In the genomic region with DNA sequence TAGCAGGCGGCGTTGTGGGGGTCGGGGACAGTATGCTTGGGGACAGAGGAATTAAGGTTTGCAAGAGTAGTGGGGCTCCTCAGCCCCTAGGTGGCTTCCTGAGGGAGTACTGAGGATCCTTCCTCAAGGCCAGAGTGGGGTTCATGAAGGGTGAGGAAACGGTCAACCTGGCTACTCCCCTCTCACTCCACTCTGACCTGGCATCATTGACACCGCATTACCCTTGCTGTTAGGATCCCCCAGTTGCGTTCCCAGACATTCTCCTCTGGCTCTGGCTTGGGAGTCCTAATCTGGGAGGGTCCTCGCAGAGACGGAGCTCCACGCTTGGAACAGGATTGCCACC, we compare ENCODE assay signal across 8 cellular contexts. TPM values are rescaled to one million over a fixed set of nuclear protein-coding genes. Genes with fewer than 3 reads are reported as not detected.
DNase-seq lines count a peak whose midpoint lies in the region; ATAC-seq and TF ChIP-seq lines count a peak whose summit lies in the region.

No MANE protein-coding gene starts in this region.

- H3K9me2 ChIP-seq in hepatocyte (replicated peaks; ENCODE audit: insufficient read depth): no peaks in the 10 kb centered on the region

- no peaks in the 10 kb centered on the region for H3K79me2 ChIP-seq in hepatocyte

- no peak overlapping the region for H3K27ac Mint-ChIP-seq in stimulated activated effector memory CD8-positive, alpha-beta T cell treated with anti-CD3 and anti-CD28 coated beads, Interleukin-12 subunit alpha, Interleukin-12 subunit beta, amount 100 ng/mL, for 72 hours

- no peaks in the 10 kb centered on the region for H3K9me3 ChIP-seq in hepatocyte (ENCODE audit: low read depth)

- 12% methylated on average over 9 of the region's 9 CpGs for WGBS in hepatocyte (ENCODE audit: low lambda C conversion rate, missing lambda C conversion rate)

- peak overlapping the region; percentile 95 for H3K4me3 Mint-ChIP-seq in stimulated activated effector memory CD8-positive, alpha-beta T cell treated with anti-CD3 and anti-CD28 coated beads, Interleukin-12 subunit alpha, Interleukin-12 subunit beta, amount 100 ng/mL, for 72 hours

- peaks cover 25% of the 10 kb centered on the region for H3K4me1 Mint-ChIP-seq in stimulated activated effector memory CD8-positive, alpha-beta T cell treated with anti-CD3 and anti-CD28 coated beads, Interleukin-12 subunit alpha, Interleukin-12 subunit beta, amount 100 ng/mL, for 72 hours

- peak overlapping the region; percentile 56 for H3K4me3 ChIP-seq in hepatocyte

- H3K9me3 Mint-ChIP-seq in stimulated activated effector memory CD8-positive, alpha-beta T cell treated with anti-CD3 and anti-CD28 coated beads, Interleukin-12 subunit alpha, Interleukin-12 subunit beta, amount 100 ng/mL, for 72 hours: no peaks in the 10 kb centered on the region

- peak overlapping the region; percentile 81 for H2AFZ ChIP-seq in hepatocyte

- no peaks in the 10 kb centered on the region for H3K36me3 ChIP-seq in hepatocyte (replicated peaks; ENCODE audit: insufficient read depth, low read depth)

- H3K27ac ChIP-seq in hepatocyte: no peak overlapping the region

- DNase-seq in NCI-H82 (lab: John Stamatoyannopoulos, UW) (peak; percentile 32), NCI-H82 treated with DMSO at 0.1 percent for 48 hours (lab: John Stamatoyannopoulos, UW; ENCODE audit: unreplicated experiment) (no peak), SW480 (ENCODE audit: low spot score) (peak; percentile 33), hepatocyte (ENCODE audit: low spot score) (no peak), SHP77 (lab: John Stamatoyannopoulos, UW) (no peak), kidney glomerular epithelial cell (lab: John Stamatoyannopoulos, UW) (no peak)
- no peak for DNase-seq in stimulated activated effector memory CD8-positive, alpha-beta T cell treated with anti-CD3 and anti-CD28 coated beads, Interleukin-12 subunit alpha, Interleukin-12 subunit beta, amount 100 ng/mL, for 72 hours (ENCODE audit: low spot score in 2 of 2)

- H4K20me1 ChIP-seq in hepatocyte (ENCODE audit: insufficient read depth, poor library complexity, severe bottlenecking): no peaks in the 10 kb centered on the region

- ATAC-seq in stimulated activated effector memory CD8-positive, alpha-beta T cell treated with anti-CD3 and anti-CD28 coated beads, Interleukin-12 subunit alpha, Interleukin-12 subunit beta, amount 100 ng/mL, for 72 hours: no peak
- ATAC-seq in GM21723 (IDR thresholded peaks at IDR 0.05; ENCODE audit: unreplicated experiment): no peak

- peak overlapping the region; percentile 88 for H3K4me2 ChIP-seq in hepatocyte

- peaks cover 5% of the 10 kb centered on the region for H3K36me3 Mint-ChIP-seq in stimulated activated effector memory CD8-positive, alpha-beta T cell treated with anti-CD3 and anti-CD28 coated beads, Interleukin-12 subunit alpha, Interleukin-12 subunit beta, amount 100 ng/mL, for 72 hours

- no peaks in the 10 kb centered on the region for H3K27me3 ChIP-seq in hepatocyte

- H3K4me1 ChIP-seq in hepatocyte (ENCODE audit: insufficient read depth): peaks cover 4% of the 10 kb centered on the region

- TF ChIP-seq CTCF in hepatocyte (IDR thresholded peaks at IDR 0.05; ENCODE audit: poor library complexity): peak; percentile 12

RNA-seq across cellular contexts. Expression of gene EPHB6, which starts 0.5 kb away (rescaled TPM):
- total RNA-seq in hepatocyte: 7.4 and 14.8 TPM in 2 replicates
- 23.0 and 29.6 TPM in 2 replicates for polyA plus RNA-seq in hepatocyte

RNA-seq across cellular contexts. Expression of gene TRPV6, which starts 30.2 kb away (rescaled TPM):
- 3.5 and 5.9 TPM in 2 replicates for total RNA-seq in hepatocyte
- polyA plus RNA-seq in hepatocyte: 3.7 and 8.5 TPM in 2 replicates

Comparison
In these comparisons a context has a peak if more than half of its experiments do, and no peak if none do; other contexts are left out.
1. DNase-seq: peak in NCI-H82 (single experiment) and SW480 (single experiment); none in NCI-H82 treated with DMSO at 0.1 percent for 48 hours (single experiment), hepatocyte (single experiment), stimulated activated effector memory CD8-positive, alpha-beta T cell treated with anti-CD3 and anti-CD28 coated beads, Interleukin-12 subunit alpha, Interleukin-12 subunit beta, amount 100 ng/mL, for 72 hours (0 of 2), SHP77 (0 of 2) and kidney glomerular epithelial cell (single experiment).